Comparison of ENCODE assay signal across 9 cellular contexts in genomic region chr18:500556-501405, GRCh38. TPM values are rescaled to one million over a fixed set of nuclear protein-coding genes. Genes with fewer than 3 reads are reported as not detected.
DNase-seq lines count a peak whose midpoint lies in the region; ATAC-seq, FAIRE-seq and TF ChIP-seq lines count a peak whose summit lies in the region.
"Had no signal": no experiment of that assay in that cellular context is flagged by ENCODE, and none has a peak within 500 bp of the region (broad histone marks: within the 10 kb centered on the region; RNA-seq: fewer than 3 reads in every experiment).

Gene COLEC12 (minus strand): TSS chr18:500701. CDS start chr18:500514, 187 bp downstream.

- H3K9me3 ChIP-seq in SK-N-MC (ENCODE audit: low read depth, low read length) = no peaks in the 10 kb centered on the region

- no peak for DNase-seq in CD14-positive monocyte (ENCODE audit: low spot score)
- DNase-seq in SK-N-MC (ENCODE audit: low read depth, low spot score) = no peak
- no peak for DNase-seq in glomerular endothelial cell (ENCODE audit: extremely low read depth, low read depth, low spot score)
- DNase-seq in posterior vena cava (ENCODE audit: low spot score) = peak; percentile 86
- no peak for DNase-seq in RCC 7860 (ENCODE audit: low spot score)
- no peak for DNase-seq in NOMO-1 treated with DMSO at 0.1 percent for 48 hours (lab: John Stamatoyannopoulos, UW; ENCODE audit: unreplicated experiment)
- no peak for DNase-seq in GDM1 (lab: John Stamatoyannopoulos, UW)

- H3K27ac Mint-ChIP-seq in CD14-positive monocyte = peak within 1 kb of the TSS in 2 of 7 donors; percentile 5 to 53

- no peaks in the 10 kb centered on the region for H3K36me3 ChIP-seq in SK-N-MC (ENCODE audit: insufficient read depth, low read length)

- peaks cover 4 to 8% of the 10 kb centered on the region in 2 donors for H3K36me3 Mint-ChIP-seq in CD14-positive monocyte

- TF ChIP-seq CTCF in CD14-positive monocyte (IDR thresholded peaks at IDR 0.05) = no peak

- FAIRE-seq in RCC 7860 (lab: Jason Lieb, UNC) = no peak
- FAIRE-seq: TTC549 had no signal

- peaks cover 0 to 14% (median 11%) of the 10 kb centered on the region in 7 donors for H3K9me3 Mint-ChIP-seq in CD14-positive monocyte

- H3K4me3 ChIP-seq in SK-N-MC = peak within 1 kb of the TSS; percentile 87

- H3K4me3 Mint-ChIP-seq in CD14-positive monocyte = peak within 1 kb of the TSS; percentile 83 to 93

- no peak within 1 kb of the TSS for H3K27ac ChIP-seq in SK-N-MC

- H3K4me1 Mint-ChIP-seq in CD14-positive monocyte = peaks cover 22% of the 10 kb centered on the region

- peak within 1 kb of the TSS; percentile 53 for H3K9ac ChIP-seq in SK-N-MC (ENCODE audit: insufficient read length)

- intact Hi-C loops in CD14-positive monocyte (cut with micrococcal nuclease) = no loop called here
- intact Hi-C loops in posterior vena cava (cut with DNase I) = loop anchor here in 1 of 2 donors (10.0 kb wide), 1 partner anchor 54 kb away; no protein-coding TSS in a partner anchor

- peaks cover 61 to 75% (median 61%) of the 10 kb centered on the region in 3 donors for H3K27me3 Mint-ChIP-seq in CD14-positive monocyte (ENCODE audit: low read depth in 3 of 3)

- ATAC-seq in HG03135 (IDR thresholded peaks at IDR 0.05; ENCODE audit: unreplicated experiment) = no peak

RNA-seq across cellular contexts. Expression of gene COLEC12, which starts in this region (rescaled TPM):
- under 1 TPM; 0.35 to 0.47 TPM for polyA plus RNA-seq in CD14-positive monocyte
- total RNA-seq in glomerular endothelial cell = 13.2 and 31.7 TPM in 2 replicates
- total RNA-seq in posterior vena cava = 10 to 100 TPM; 23.0 to 54.9 TPM
